In genomic region chr6:119079288-119079809, GRCh38 we compare ENCODE assay signal across 8 cellular contexts. TPM values are rescaled to one million over a fixed set of nuclear protein-coding genes. Genes with fewer than 3 reads are reported as not detected.
DNase-seq lines count a peak whose midpoint lies in the region; ATAC-seq and TF ChIP-seq lines count a peak whose summit lies in the region.

No MANE protein-coding gene starts in this region.

- peak overlapping the region; percentile 95 to 97 (median 96) for H3K4me3 Mint-ChIP-seq in nephron

- H3K9me3 ChIP-seq in ectodermal cell (ENCODE audit: control insufficient read depth, low read length): no peaks in the 10 kb centered on the region

- H3K27me3 ChIP-seq in ectodermal cell (ENCODE audit: control insufficient read depth, insufficient read depth, low read length, poor library complexity, severe bottlenecking): peaks cover 26% of the 10 kb centered on the region

- H3K27ac ChIP-seq in ectodermal cell (ENCODE audit: insufficient read depth, low read depth, low read length, poor library complexity, severe bottlenecking): no peak overlapping the region

- H3K9me3 Mint-ChIP-seq in nephron: peaks cover 15% of the 10 kb centered on the region

- no peak for ATAC-seq in GM21526 (IDR thresholded peaks at IDR 0.05; ENCODE audit: low FRiP score, unreplicated experiment)

- no peaks in the 10 kb centered on the region for H3K36me3 ChIP-seq in ectodermal cell (ENCODE audit: control insufficient read depth, insufficient read depth, low read length)

- H3K27me3 Mint-ChIP-seq in nephron (ENCODE audit: low read depth): peaks cover 32% of the 10 kb centered on the region

- no peaks in the 10 kb centered on the region for H3K36me3 Mint-ChIP-seq in nephron (ENCODE audit: low read depth)

- H3K4me1 Mint-ChIP-seq in nephron: peaks cover 14% of the 10 kb centered on the region

- TF ChIP-seq CTCF in nephron (IDR thresholded peaks at IDR 0.05; ENCODE audit: unreplicated experiment in 3 of 3): no peak

- DNase-seq in EL (peak; percentile 54), NCI-H2171 treated with DMSO at 0.1 percent for 48 hours (lab: John Stamatoyannopoulos, UW) (peak; percentile 71), GOT3 (lab: John Stamatoyannopoulos, UW) (no peak), NCI-H2196 treated with DMSO at 0.1 percent for 48 hours (lab: John Stamatoyannopoulos, UW; ENCODE audit: unreplicated experiment) (no peak), NCI-H2081 (lab: John Stamatoyannopoulos, UW) (no peak)

- peaks cover 5% of the 10 kb centered on the region for H3K4me1 ChIP-seq in ectodermal cell (ENCODE audit: control insufficient read depth, insufficient read depth, low read length)

- WGBS in ectodermal cell, 2 experiments: 64 to 66% methylated on average over 8 to 9 of the region's 9 CpGs

- H3K27ac Mint-ChIP-seq in nephron: peak overlapping the region; percentile 44 to 61 (median 54)

- peak overlapping the region; percentile 77 for H3K4me3 ChIP-seq in ectodermal cell (ENCODE audit: insufficient read depth, low read depth, low read length)

RNA-seq across cellular contexts. Expression of gene FAM184A, which starts 0.9 kb away (rescaled TPM):
- 14.5 TPM for polyA plus RNA-seq in ectodermal cell (2013, experiment 1 of 4)
- polyA plus RNA-seq in ectodermal cell (2013, experiment 2 of 4): 19.4 TPM
- 14.9 TPM for polyA plus RNA-seq in ectodermal cell (2013, experiment 3 of 4)
- 15.4 TPM for polyA plus RNA-seq in ectodermal cell (2013, experiment 4 of 4)

Comparison
In these comparisons a context has a peak if more than half of its experiments do, and no peak if none do; other contexts are left out.
1. DNase-seq: peak in EL (single experiment) and NCI-H2171 treated with DMSO at 0.1 percent for 48 hours (single experiment); none in GOT3 (single experiment), NCI-H2196 treated with DMSO at 0.1 percent for 48 hours (single experiment) and NCI-H2081 (0 of 2).